Comparison of ENCODE assay signal across 12 cellular contexts in the genomic region with DNA sequence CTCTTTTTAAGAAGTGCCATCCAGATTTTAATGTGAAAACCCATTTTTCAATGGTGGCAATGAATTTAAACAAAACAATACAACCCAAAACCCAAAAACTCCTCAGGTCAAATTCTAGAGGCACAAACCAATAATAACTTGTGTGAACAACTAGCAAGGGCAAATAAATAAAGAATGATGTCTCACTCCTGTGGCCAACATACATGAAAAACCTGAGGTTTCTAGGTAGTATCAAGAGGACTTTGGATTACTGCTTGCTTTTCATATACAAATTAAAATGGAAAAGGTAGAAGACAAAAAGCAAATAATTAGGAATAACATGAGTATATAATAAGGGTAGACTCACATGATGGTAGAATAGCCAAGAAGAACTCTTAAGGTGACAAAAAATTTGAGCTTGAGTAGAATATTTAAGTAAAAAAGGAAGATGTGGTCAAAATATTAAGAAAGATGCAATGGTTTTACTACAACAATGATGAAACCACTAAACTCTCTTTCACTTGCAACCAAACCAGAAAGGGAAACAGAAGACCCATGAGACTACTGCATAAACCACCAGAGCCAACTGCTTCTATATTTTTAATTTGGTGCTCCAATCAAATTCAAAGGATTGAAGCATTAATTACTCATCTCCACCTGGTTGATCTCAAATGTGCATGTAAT. TPM values are rescaled to one million over a fixed set of nuclear protein-coding genes. Genes with fewer than 3 reads are reported as not detected.
DNase-seq lines count a peak whose midpoint lies in the region; ATAC-seq, FAIRE-seq and TF ChIP-seq lines count a peak whose summit lies in the region.
"Had no signal": no experiment of that assay in that cellular context is flagged by ENCODE, and none has a peak within 500 bp of the region (broad histone marks: within the 10 kb centered on the region; RNA-seq: fewer than 3 reads in every experiment).

No MANE protein-coding gene starts in this region.

- H4K20me1 ChIP-seq in KMS-11 (ENCODE audit: insufficient read depth) = no peaks in the 10 kb centered on the region

- H3K4me1 Mint-ChIP-seq in activated CD4-positive, alpha-beta T cell treated with anti-CD3 and anti-CD28 coated beads, Interleukin-2, amount 10 ng/mL, durations not matched to agents 24 days and 14 days = peaks cover 32% of the 10 kb centered on the region

- H3K36me3 ChIP-seq in KMS-11 (ENCODE audit: insufficient read depth) (no peaks in the 10 kb centered on the region), small intestine (ENCODE audit: control insufficient read depth in 2 of 2, insufficient read depth in 2 of 2, low read length in 2 of 2) (peaks cover 1 to 9% of the 10 kb centered on the region in 2 donors), HAP-1 (replicated peaks) (peaks cover 30% of the 10 kb centered on the region)

- H3K27ac Mint-ChIP-seq in activated CD4-positive, alpha-beta T cell treated with anti-CD3 and anti-CD28 coated beads, Interleukin-2, amount 10 ng/mL, durations not matched to agents 24 days and 14 days = no peak overlapping the region
- H3K27ac Mint-ChIP-seq: dendritic cell treated with granulocyte-macrophage colony-stimulating factor and Interleukin-4, amounts not matched to agents 40 ng/mL and 50 ng/mL, for 4 days had no signal

- H3K4me2 ChIP-seq in KMS-11 = peak overlapping the region; percentile 25; the same call in 1 of the 2 replicates

- no peaks in the 10 kb centered on the region for H3K9me3 Mint-ChIP-seq in activated CD4-positive, alpha-beta T cell treated with anti-CD3 and anti-CD28 coated beads, Interleukin-2, amount 10 ng/mL, durations not matched to agents 24 days and 14 days
- H3K9me3 Mint-ChIP-seq: dendritic cell treated with granulocyte-macrophage colony-stimulating factor and Interleukin-4, amounts not matched to agents 40 ng/mL and 50 ng/mL, for 4 days had no signal

- no peak for FAIRE-seq in small intestine (lab: Jason Lieb, UNC)

- peak; percentile 77 for ATAC-seq in HG02759 (IDR thresholded peaks at IDR 0.05; ENCODE audit: unreplicated experiment)
- ATAC-seq: psoas muscle had no signal

- H2AFZ ChIP-seq in KMS-11 (ENCODE audit: low read depth) = no peak overlapping the region

- H3K9ac ChIP-seq in KMS-11 = no peak overlapping the region

- peaks cover 23% of the 10 kb centered on the region for H3K4me1 ChIP-seq in KMS-11 (ENCODE audit: low read depth, poor library complexity, severe bottlenecking)
- H3K4me1 ChIP-seq in small intestine (ENCODE audit: control insufficient read depth in 2 of 2, insufficient read depth in 1 of 2, low read depth in 1 of 2, low read length in 1 of 2) = no peaks in the 10 kb centered on the region
- H3K4me1 ChIP-seq in HAP-1 = peaks cover 15% of the 10 kb centered on the region
- H3K4me1 ChIP-seq: psoas muscle had no signal

- intact Hi-C loops in activated CD4-positive, alpha-beta T cell treated with anti-CD3 and anti-CD28 coated beads, Interleukin-2, amount 10 ng/mL, durations not matched to agents 24 days and 14 days (cut with micrococcal nuclease) = loop anchor here (2.0 kb wide), 2 partner anchors 17 to 31 kb away; no protein-coding TSS in a partner anchor

- H3K27me3 ChIP-seq in KMS-11 (ENCODE audit: insufficient read depth, low read depth) (no peaks in the 10 kb centered on the region), small intestine (ENCODE audit: control insufficient read depth in 2 of 2, insufficient read depth in 2 of 2, low read length in 2 of 2) (no peaks in the 10 kb centered on the region), HAP-1 (ENCODE audit: low read depth) (no peaks in the 10 kb centered on the region)

- H3K4me3 ChIP-seq in KMS-11 (IDR thresholded peaks at IDR 0.05; ENCODE audit: insufficient read depth, low read depth, low read length) (no peak overlapping the region), small intestine (ENCODE audit: low read depth in 1 of 2, low read length in 2 of 2) (no peak overlapping the region), HAP-1 (no peak overlapping the region)
- H3K4me3 ChIP-seq: psoas muscle had no signal

- TF ChIP-seq CTCF in KMS-11 (conservative IDR thresholded peaks at IDR 0.05; ENCODE audit: low read depth, low read length) = no peak

- H3K4me3 Mint-ChIP-seq in activated CD4-positive, alpha-beta T cell treated with anti-CD3 and anti-CD28 coated beads, Interleukin-2, amount 10 ng/mL, durations not matched to agents 24 days and 14 days = peak overlapping the region; percentile 24
- H3K4me3 Mint-ChIP-seq: dendritic cell treated with granulocyte-macrophage colony-stimulating factor and Interleukin-4, amounts not matched to agents 40 ng/mL and 50 ng/mL, for 4 days had no signal

- no peaks in the 10 kb centered on the region for H3K27me3 Mint-ChIP-seq in activated CD4-positive, alpha-beta T cell treated with anti-CD3 and anti-CD28 coated beads, Interleukin-2, amount 10 ng/mL, durations not matched to agents 24 days and 14 days
- H3K27me3 Mint-ChIP-seq: dendritic cell treated with granulocyte-macrophage colony-stimulating factor and Interleukin-4, amounts not matched to agents 40 ng/mL and 50 ng/mL, for 4 days had no signal

- no peaks in the 10 kb centered on the region for H3K79me2 ChIP-seq in KMS-11 (ENCODE audit: insufficient read depth, low read depth)

- DNase-seq in activated CD4-positive, alpha-beta T cell treated with anti-CD3 and anti-CD28 coated beads, Interleukin-2, amount 10 ng/mL, durations not matched to agents 24 days and 14 days = no peak
- no peak for DNase-seq in activated CD4-positive, alpha-beta T cell treated with anti-CD3 and anti-CD28 coated beads, Interleukin-2, amount 50 U/mL, for 1 hour
- peak; percentile 6 for DNase-seq in small intestine
- no peak for DNase-seq in dedifferentiated amniotic fluid mesenchymal stem cell (ENCODE audit: extremely low spot score)
- DNase-seq in kidney tubule cell (ENCODE audit: low spot score) = no peak
- DNase-seq in HAP-1 (ENCODE audit: low spot score in 2 of 2) = no peak
- DNase-seq: 8988T, OCI-M1, psoas muscle had no signal

- H3K27ac ChIP-seq in KMS-11 (no peak overlapping the region), small intestine (ENCODE audit: low read depth in 1 of 2, low read length in 1 of 2) (no peak overlapping the region)
- H3K27ac ChIP-seq: psoas muscle had no signal

- H3K9me3 ChIP-seq in small intestine (ENCODE audit: control insufficient read depth, low read depth) (no peaks in the 10 kb centered on the region), HAP-1 (no peaks in the 10 kb centered on the region)
- H3K9me3 ChIP-seq: psoas muscle had no signal

- in situ Hi-C loops in HAP-1 (cut with MboI; ENCODE audit: low sequenced_read_pairs) = no loop called here

- peaks cover 66% of the 10 kb centered on the region for H3K36me3 Mint-ChIP-seq in activated CD4-positive, alpha-beta T cell treated with anti-CD3 and anti-CD28 coated beads, Interleukin-2, amount 10 ng/mL, durations not matched to agents 24 days and 14 days (ENCODE audit: low read depth)

RNA-seq across cellular contexts. Expression of a gene that starts 53.5 kb away (rescaled TPM):
- 153 and 160 TPM in 2 replicates for total RNA-seq in activated CD4-positive, alpha-beta T cell treated with anti-CD3 and anti-CD28 coated beads, Interleukin-2, amount 10 ng/mL, durations not matched to agents 24 days and 14 days
- polyA plus RNA-seq in small intestine = 10 to 100 TPM; 27.8 to 38.3 (median 28.0) TPM

RNA-seq across cellular contexts. Expression of a gene that starts 55.7 kb away (rescaled TPM):
- 196 and 197 TPM in 2 replicates for total RNA-seq in activated CD4-positive, alpha-beta T cell treated with anti-CD3 and anti-CD28 coated beads, Interleukin-2, amount 10 ng/mL, durations not matched to agents 24 days and 14 days
- polyA plus RNA-seq in small intestine = 10 to 100 TPM in 2 of 3 donors, 1 to 10 TPM in 1; 9.5 to 25.0 (median 23.0) TPM
